Comparison of ENCODE assay signal across 7 cellular contexts in genomic region chr22:46734830-46735453, GRCh38. TPM values are rescaled to one million over a fixed set of nuclear protein-coding genes. Genes with fewer than 3 reads are reported as not detected.
DNase-seq lines count a peak whose midpoint lies in the region; ATAC-seq and TF ChIP-seq lines count a peak whose summit lies in the region.

No MANE protein-coding gene starts in this region.

- H3K79me2 ChIP-seq in PC-3 (ENCODE audit: low read length): peaks cover 22% of the 10 kb centered on the region

- 15 to 22% methylated on average over 11 to 12 of the region's 12 CpGs for WGBS in thyroid gland, 2 donors

- TF ChIP-seq POLR2A in thyroid gland (IDR thresholded peaks at IDR 0.05): peak in 1 of 2 donors; percentile 67

- ATAC-seq in GM21825 (IDR thresholded peaks at IDR 0.05; ENCODE audit: unreplicated experiment) (peak; percentile 42), T-cell (replicated peaks in 1 of 4) (peak; percentile 21 to 38 (median 32)), PC-3 (no peak)
- ATAC-seq in activated naive CD8-positive, alpha-beta T cell treated with anti-CD3 and anti-CD28 coated beads, Interleukin-2, amount 10 ng/mL, durations not matched to agents 7 days and 5 days (ENCODE audit: low read depth): no peak

- H3K4me2 ChIP-seq in PC-3 (ENCODE audit: low read length): no peak overlapping the region

- TF ChIP-seq CTCF in mesothelial cell of epicardium (IDR thresholded peaks at IDR 0.05; ENCODE audit: unreplicated experiment) (no peak), thyroid gland (IDR thresholded peaks at IDR 0.05) (no peak), PC-3 (conservative IDR thresholded peaks at IDR 0.05; ENCODE audit: low read depth, low read length) (no peak)

- H3K4me3 Mint-ChIP-seq in T-cell (peak overlapping the region; percentile 95 to 100 (median 100)), mesothelial cell of epicardium (no peak overlapping the region)
- H3K4me3 Mint-ChIP-seq in activated naive CD8-positive, alpha-beta T cell treated with anti-CD3 and anti-CD28 coated beads, Interleukin-2, amount 10 ng/mL, durations not matched to agents 7 days and 5 days: peak overlapping the region; percentile 100

- H3K27me3 Mint-ChIP-seq in T-cell: no peaks in the 10 kb centered on the region
- no peaks in the 10 kb centered on the region for H3K27me3 Mint-ChIP-seq in activated naive CD8-positive, alpha-beta T cell treated with anti-CD3 and anti-CD28 coated beads, Interleukin-2, amount 10 ng/mL, durations not matched to agents 7 days and 5 days
- no peaks in the 10 kb centered on the region for H3K27me3 Mint-ChIP-seq in mesothelial cell of epicardium (ENCODE audit: low read depth)

- H3K36me3 ChIP-seq in thyroid gland (no peaks in the 10 kb centered on the region), PC-3 (ENCODE audit: low read depth, low read length) (no peaks in the 10 kb centered on the region)

- CTCF ChIA-PET in T-cell (lab: Charles Lee): interaction anchor here in 1 of 2 donors (0.9 to 1.1 kb wide), 2 partner anchors 28 to 56 kb away, joined by 3 to 4 read pairs; no protein-coding TSS in a partner anchor
- CTCF ChIA-PET in PC-3 (lab: Charles Lee): no interaction called here

- H3K4me1 ChIP-seq in thyroid gland (peaks cover 77 to 83% of the 10 kb centered on the region in 2 donors), PC-3 (ENCODE audit: insufficient read depth, low read length) (no peaks in the 10 kb centered on the region)

- no peak overlapping the region for H3K9ac ChIP-seq in PC-3 (ENCODE audit: low read length)

- H3K9me3 Mint-ChIP-seq in T-cell: no peaks in the 10 kb centered on the region
- no peaks in the 10 kb centered on the region for H3K9me3 Mint-ChIP-seq in activated naive CD8-positive, alpha-beta T cell treated with anti-CD3 and anti-CD28 coated beads, Interleukin-2, amount 10 ng/mL, durations not matched to agents 7 days and 5 days
- no peaks in the 10 kb centered on the region for H3K9me3 Mint-ChIP-seq in mesothelial cell of epicardium

- H3K27ac ChIP-seq in thyroid gland (peak overlapping the region; percentile 52 to 92 (median 90)), PC-3 (ENCODE audit: low read length) (no peak overlapping the region)

- H3K27ac Mint-ChIP-seq in T-cell (peak overlapping the region; percentile 100), mesothelial cell of epicardium (peak overlapping the region; percentile 56)
- H3K27ac Mint-ChIP-seq in activated naive CD8-positive, alpha-beta T cell treated with anti-CD3 and anti-CD28 coated beads, Interleukin-2, amount 10 ng/mL, durations not matched to agents 7 days and 5 days: peak overlapping the region; percentile 76

- H4K20me1 ChIP-seq in PC-3 (ENCODE audit: low read length): no peaks in the 10 kb centered on the region

- H3K27me3 ChIP-seq in thyroid gland (no peaks in the 10 kb centered on the region), PC-3 (ENCODE audit: low read length) (no peaks in the 10 kb centered on the region)

- no peaks in the 10 kb centered on the region for H3K9me2 ChIP-seq in PC-3 (replicated peaks; ENCODE audit: low read length)

- H2AFZ ChIP-seq in PC-3 (ENCODE audit: low read length): no peak overlapping the region

- peak; percentile 53 to 78 (median 64) for DNase-seq in T-cell
- DNase-seq in activated naive CD8-positive, alpha-beta T cell treated with anti-CD3 and anti-CD28 coated beads, Interleukin-2, amount 10 ng/mL, durations not matched to agents 7 days and 5 days: no peak
- no peak for DNase-seq in mesothelial cell of epicardium (ENCODE audit: low spot score in 2 of 2, unreplicated experiment in 2 of 2)
- peak; percentile 91 to 92 for DNase-seq in thyroid gland
- no peak for DNase-seq in RKO (ENCODE audit: low spot score)
- DNase-seq in PC-3: no peak

- H3K9me3 ChIP-seq in thyroid gland: no peaks in the 10 kb centered on the region
- no peaks in the 10 kb centered on the region for H3K9me3 ChIP-seq in PC-3 (ENCODE audit: low read length)

- BruUV-seq in PC-3 (replicated peaks; lab: Mats Ljungman, UMichigan): no TSS peak

- H3K4me3 ChIP-seq in thyroid gland (replicated peaks in 1 of 3) (no peak overlapping the region), PC-3 (ENCODE audit: low read length) (no peak overlapping the region)

- POLR2A ChIA-PET in T-cell (lab: Charles Lee): no interaction called here
- POLR2A ChIA-PET in activated naive CD8-positive, alpha-beta T cell treated with anti-CD3 and anti-CD28 coated beads, Interleukin-2, amount 10 ng/mL, durations not matched to agents 7 days and 5 days (lab: Charles Lee): interaction anchor here (1.2 to 2.7 kb wide), 3 partner anchors 14 to 69 kb away, joined by 3 to 13 read pairs (median 10); partner anchors contain the start of gene TBC1D22A
- POLR2A ChIA-PET in PC-3 (lab: Charles Lee; ENCODE audit: unreplicated experiment): no interaction called here

- H3F3A ChIP-seq in PC-3 (ENCODE audit: low read length, unreplicated experiment): no peaks in the 10 kb centered on the region

- peaks cover 61 to 73% (median 73%) of the 10 kb centered on the region in 3 donors for H3K4me1 Mint-ChIP-seq in T-cell
- peaks cover 47% of the 10 kb centered on the region for H3K4me1 Mint-ChIP-seq in activated naive CD8-positive, alpha-beta T cell treated with anti-CD3 and anti-CD28 coated beads, Interleukin-2, amount 10 ng/mL, durations not matched to agents 7 days and 5 days
- H3K4me1 Mint-ChIP-seq in mesothelial cell of epicardium: peaks cover 54% of the 10 kb centered on the region

- intact Hi-C loops in thyroid gland (cut with DNase I): loop anchor here (5.0 kb wide), 1 partner anchor 158 kb away; no protein-coding TSS in a partner anchor
- intact Hi-C loops in PC-3 (cut with micrococcal nuclease): no loop called here

- peaks cover 28% of the 10 kb centered on the region for H3K36me3 Mint-ChIP-seq in T-cell
- H3K36me3 Mint-ChIP-seq in activated naive CD8-positive, alpha-beta T cell treated with anti-CD3 and anti-CD28 coated beads, Interleukin-2, amount 10 ng/mL, durations not matched to agents 7 days and 5 days: peaks cover 14% of the 10 kb centered on the region
- peaks cover 2% of the 10 kb centered on the region for H3K36me3 Mint-ChIP-seq in mesothelial cell of epicardium

RNA-seq across cellular contexts. Expression of gene CERK, which starts 3.1 kb away (rescaled TPM):
- total RNA-seq in T-cell: 100 to 1,000 TPM in 3 of 5 donors, 10 to 100 TPM in 2; 77.4 to 155 (median 125) TPM
- total RNA-seq in activated naive CD8-positive, alpha-beta T cell treated with anti-CD3 and anti-CD28 coated beads, Interleukin-2, amount 10 ng/mL, durations not matched to agents 7 days and 5 days: 10 to 100 TPM; 90.8 to 94.9 TPM
- 50.7 to 51.9 TPM (median 51.3 TPM) in 3 replicates for total RNA-seq in mesothelial cell of epicardium
- total RNA-seq in thyroid gland: 10 to 100 TPM; 74.6 to 84.7 (median 81.5) TPM
- total RNA-seq in PC-3 (2014; rRNA removed): 21.6 and 24.1 TPM in 2 replicates

RNA-seq across cellular contexts. Expression of gene TBC1D22A, which starts 27.5 kb away (rescaled TPM):
- total RNA-seq in T-cell (10 to 100 TPM; 38.3 to 67.8 (median 57.7) TPM), mesothelial cell of epicardium (26.2 to 26.7 TPM (median 26.6 TPM) in 3 replicates), thyroid gland (10 to 100 TPM; 26.7 to 34.6 (median 33.2) TPM), PC-3 (2014; rRNA removed) (12.2 and 14.3 TPM in 2 replicates)
- 10 to 100 TPM; 47.2 to 49.1 TPM for total RNA-seq in activated naive CD8-positive, alpha-beta T cell treated with anti-CD3 and anti-CD28 coated beads, Interleukin-2, amount 10 ng/mL, durations not matched to agents 7 days and 5 days

Comparison
In these comparisons a context has a peak if more than half of its experiments do, and no peak if none do; other contexts are left out.
1. ATAC-seq: peak in GM21825 (single experiment) and T-cell (4 of 4); none in activated naive CD8-positive, alpha-beta T cell treated with anti-CD3 and anti-CD28 coated beads, Interleukin-2, amount 10 ng/mL, durations not matched to agents 7 days and 5 days (single experiment) and PC-3 (single experiment).
2. DNase-seq: peak in T-cell (34 of 34) and thyroid gland (2 of 2); none in activated naive CD8-positive, alpha-beta T cell treated with anti-CD3 and anti-CD28 coated beads, Interleukin-2, amount 10 ng/mL, durations not matched to agents 7 days and 5 days (single experiment), mesothelial cell of epicardium (0 of 2), RKO (single experiment) and PC-3 (single experiment).
3. Peak in every context shown above with its lines, with median percentiles within 50 percentile points of each other: H3K27ac Mint-ChIP-seq.